ENCODE assay signal across 1 cellular context in genomic region chr4:26859762-26860156, GRCh38.
TF ChIP-seq lines count a peak whose summit lies in the region.

No MANE protein-coding gene starts in this region.

TF ChIP-seq in GM23338, 12 proteins besides CTCF, POLR2A, EP300 and RAD21 (continued from another document):
- TF ChIP-seq REST (IDR thresholded peaks at IDR 0.05; ENCODE audit: unreplicated experiment) (no peak), STAT1 (IDR thresholded peaks at IDR 0.05; ENCODE audit: unreplicated experiment) (no peak), ZNF114 (CRISPR knock-in tag; IDR thresholded peaks at IDR 0.05) (no peak)
